Comparison of ENCODE assay signal across 33 cellular contexts in genomic region chr15:92152983-92153382, GRCh38.
DNase-seq lines count a peak whose midpoint lies in the region; ATAC-seq and TF ChIP-seq lines count a peak whose summit lies in the region.
"Had no signal": no experiment of that assay in that cellular context is flagged by ENCODE, and none has a peak within 500 bp of the region (broad histone marks: within the 10 kb centered on the region; RNA-seq: fewer than 3 reads in every experiment).

No MANE protein-coding gene starts in this region.

- no peak overlapping the region for H2BK120ac ChIP-seq in mesenchymal stem cell (ENCODE audit: low read depth, low read length)

- no peak overlapping the region for H3K14ac ChIP-seq in mesenchymal stem cell (ENCODE audit: low read length in 2 of 2)

- no peak overlapping the region for H2AK5ac ChIP-seq in mesenchymal stem cell (ENCODE audit: low read length, severe bottlenecking)

- H3K4me1 ChIP-seq in mesenchymal stem cell (ENCODE audit: control insufficient read depth, insufficient read depth, low read depth, low read length) = no peaks in the 10 kb centered on the region
- H3K4me1 ChIP-seq: BE2C, BLaER1 had no signal

- no peaks in the 10 kb centered on the region for H3K9me3 ChIP-seq in mesenchymal stem cell (ENCODE audit: control insufficient read depth, low read length)
- H3K9me3 ChIP-seq: A549; BE2C; BLaER1; BLaER1 treated with 17β-estradiol and CSF1 and Interleukin-3, amounts not matched to agents 10 nM and 100 nM; Caco-2 had no signal

- H2BK5ac ChIP-seq in mesenchymal stem cell (ENCODE audit: low read depth, low read length, poor library complexity, severe bottlenecking) = no peak overlapping the region

- H4K8ac ChIP-seq in mesenchymal stem cell (ENCODE audit: low read length) = no peak overlapping the region

- ATAC-seq in activated T-cell treated with anti-CD3 and anti-CD28 coated beads, Interleukin-2, amount 50 U/mL, for 72 hours (replicated peaks in 1 of 2) = peak; percentile 44 to 85
- peak; percentile 52 for ATAC-seq in activated T-helper 17 cell treated with anti-CD3 and anti-CD28 coated beads, Interleukin-2, amount 50 U/mL, for 72 hours (replicated peaks)
- ATAC-seq: A549; CD8-positive, alpha-beta T cell had no signal

- no peak overlapping the region for H3K4ac ChIP-seq in mesenchymal stem cell (ENCODE audit: low read depth in 1 of 2, low read length in 2 of 2)

- H3K4me1 Mint-ChIP-seq in activated T-cell treated with anti-CD3 and anti-CD28 coated beads, Interleukin-2, amount 50 U/mL, for 72 hours (ENCODE audit: low read depth) = peaks cover 3% of the 10 kb centered on the region
- H3K4me1 Mint-ChIP-seq in activated T-helper 17 cell treated with anti-CD3 and anti-CD28 coated beads, Interleukin-2, amount 50 U/mL, for 72 hours = peaks cover 5% of the 10 kb centered on the region
- H3K4me1 Mint-ChIP-seq in mesothelial cell of epicardium = peaks cover 55% of the 10 kb centered on the region
- H3K4me1 Mint-ChIP-seq: B cell, CD14-positive monocyte had no signal

- H2AFZ ChIP-seq in mesenchymal stem cell (ENCODE audit: low read depth, low read length) = no peak overlapping the region

- no peak overlapping the region for H3K18ac ChIP-seq in mesenchymal stem cell (ENCODE audit: low read depth in 1 of 2, low read length in 2 of 2)

- H3K4me3 Mint-ChIP-seq in activated T-cell treated with anti-CD3 and anti-CD28 coated beads, Interleukin-2, amount 50 U/mL, for 72 hours = no peak overlapping the region
- H3K4me3 Mint-ChIP-seq in activated T-helper 17 cell treated with anti-CD3 and anti-CD28 coated beads, Interleukin-2, amount 50 U/mL, for 72 hours = no peak overlapping the region
- H3K4me3 Mint-ChIP-seq in mesothelial cell of epicardium = no peak overlapping the region
- H3K4me3 Mint-ChIP-seq: B cell; CD14-positive monocyte; CD4-positive, alpha-beta memory T cell; CD4-positive, alpha-beta T cell; CD4-positive, CD25-positive, alpha-beta regulatory T cell; CD8-positive, alpha-beta memory T cell; CD8-positive, alpha-beta T cell had no signal

- no peak for DNase-seq in activated T-cell treated with anti-CD3 and anti-CD28 coated beads, Interleukin-2, amount 50 U/mL, for 72 hours
- no peak for DNase-seq in activated T-cell treated with anti-CD3 and anti-CD28 coated beads, Interleukin-2, amount 50 U/mL, for 48 hours
- DNase-seq in mesothelial cell of epicardium (ENCODE audit: low spot score in 2 of 2, unreplicated experiment in 2 of 2) (no peak), mesenchymal stem cell (no peak)
- DNase-seq in activated CD4-positive, alpha-beta T cell treated with anti-CD3 and anti-CD28 coated beads, Interleukin-2, amount 50 U/mL, for 1 hour = no peak
- DNase-seq: 8988T; ACHN; AML-193; BE2C; C1 segment of cervical spinal cord; Caco-2; Calu3; CD4-positive, alpha-beta memory T cell; CD4-positive, alpha-beta T cell; CD4-positive, CD25-positive, alpha-beta regulatory T cell; CD8-positive, alpha-beta memory T cell; CD8-positive, alpha-beta T cell; COR-L47; DMS 273 treated with DMSO at 0.1 percent for 48 hours; DMS153; DMS53; DMS79; DMS79 treated with DMSO at 0.1 percent for 48 hours; DND-41; EL had no signal

- no peak overlapping the region for H3K4me3 ChIP-seq in mesenchymal stem cell (ENCODE audit: insufficient read depth in 1 of 2, low read depth in 1 of 2, low read length in 2 of 2)
- H3K4me3 ChIP-seq: A549; BLaER1; BLaER1 treated with 17β-estradiol and CSF1 and Interleukin-3, amounts not matched to agents 10 nM and 100 nM had no signal

- H3K27me3 Mint-ChIP-seq in activated T-cell treated with anti-CD3 and anti-CD28 coated beads, Interleukin-2, amount 50 U/mL, for 72 hours (ENCODE audit: low read depth) = no peaks in the 10 kb centered on the region
- H3K27me3 Mint-ChIP-seq in activated T-helper 17 cell treated with anti-CD3 and anti-CD28 coated beads, Interleukin-2, amount 50 U/mL, for 72 hours = no peaks in the 10 kb centered on the region
- H3K27me3 Mint-ChIP-seq in mesothelial cell of epicardium (ENCODE audit: low read depth) = peaks cover 27% of the 10 kb centered on the region
- H3K27me3 Mint-ChIP-seq: B cell; CD4-positive, alpha-beta memory T cell; CD4-positive, alpha-beta T cell; CD4-positive, CD25-positive, alpha-beta regulatory T cell had no signal

- H3K4me2 ChIP-seq in mesenchymal stem cell (ENCODE audit: low read length, poor library complexity, severe bottlenecking) = no peak overlapping the region
- H3K4me2 ChIP-seq: A549; BLaER1; BLaER1 treated with 17β-estradiol and CSF1 and Interleukin-3, amounts not matched to agents 10 nM and 100 nM had no signal

- peaks cover 0 to 33% of the 10 kb centered on the region in 2 experiments for H3K36me3 ChIP-seq in mesenchymal stem cell (ENCODE audit: control insufficient read depth in 1 of 2, insufficient read depth in 2 of 2, low read depth in 1 of 2, low read length in 2 of 2)
- H3K36me3 ChIP-seq: BE2C, BLaER1 had no signal

- H3K27ac ChIP-seq in mesenchymal stem cell (ENCODE audit: low read length, poor library complexity, severe bottlenecking) = no peak overlapping the region
- H3K27ac ChIP-seq: 22Rv1; A549; BLaER1; BLaER1 treated with 17β-estradiol and CSF1 and Interleukin-3, amounts not matched to agents 10 nM and 100 nM; C4-2B had no signal

- no peak overlapping the region for H3K23ac ChIP-seq in mesenchymal stem cell (ENCODE audit: low read length in 2 of 2)

- no peak overlapping the region for H2BK15ac ChIP-seq in mesenchymal stem cell (ENCODE audit: low read depth, poor library complexity, severe bottlenecking)

- no peak overlapping the region for H2BK12ac ChIP-seq in mesenchymal stem cell (ENCODE audit: low read length in 2 of 2)

- H3K27me3 ChIP-seq in mesenchymal stem cell (ENCODE audit: control insufficient read depth in 1 of 2, insufficient read depth in 1 of 2, low read length in 2 of 2) = no peaks in the 10 kb centered on the region
- H3K27me3 ChIP-seq: BE2C; BLaER1; BLaER1 treated with 17β-estradiol and CSF1 and Interleukin-3, amounts not matched to agents 10 nM and 100 nM had no signal

- peak overlapping the region; percentile 3 for H3K27ac Mint-ChIP-seq in activated T-cell treated with anti-CD3 and anti-CD28 coated beads, Interleukin-2, amount 50 U/mL, for 72 hours
- no peak overlapping the region for H3K27ac Mint-ChIP-seq in activated T-helper 17 cell treated with anti-CD3 and anti-CD28 coated beads, Interleukin-2, amount 50 U/mL, for 72 hours
- H3K27ac Mint-ChIP-seq in mesothelial cell of epicardium = peak overlapping the region; percentile 19
- H3K27ac Mint-ChIP-seq: B cell; CD4-positive, alpha-beta T cell; CD4-positive, CD25-positive, alpha-beta regulatory T cell; CD8-positive, alpha-beta T cell had no signal

- TF ChIP-seq CTCF in mesothelial cell of epicardium (IDR thresholded peaks at IDR 0.05; ENCODE audit: unreplicated experiment) = no peak

- WGBS in mesenchymal stem cell = no CpG with 5 or more reads among the region's 1 CpG

- peaks cover 0 to 1% of the 10 kb centered on the region in 2 donors for H3K36me3 Mint-ChIP-seq in activated T-cell treated with anti-CD3 and anti-CD28 coated beads, Interleukin-2, amount 50 U/mL, for 72 hours (ENCODE audit: insufficient read depth in 2 of 2)
- peaks cover 88% of the 10 kb centered on the region for H3K36me3 Mint-ChIP-seq in activated T-helper 17 cell treated with anti-CD3 and anti-CD28 coated beads, Interleukin-2, amount 50 U/mL, for 72 hours (ENCODE audit: low read depth)
- no peaks in the 10 kb centered on the region for H3K36me3 Mint-ChIP-seq in mesothelial cell of epicardium

- H3K79me1 ChIP-seq in mesenchymal stem cell (replicated peaks; ENCODE audit: low read length, poor library complexity, severe bottlenecking) = no peaks in the 10 kb centered on the region

- H3K9ac ChIP-seq in mesenchymal stem cell (ENCODE audit: low read length) = no peak overlapping the region
- H3K9ac ChIP-seq: BLaER1; BLaER1 treated with 17β-estradiol and CSF1 and Interleukin-3, amounts not matched to agents 10 nM and 100 nM had no signal

- no peaks in the 10 kb centered on the region for H3K9me3 Mint-ChIP-seq in activated T-cell treated with anti-CD3 and anti-CD28 coated beads, Interleukin-2, amount 50 U/mL, for 72 hours
- H3K9me3 Mint-ChIP-seq in activated T-helper 17 cell treated with anti-CD3 and anti-CD28 coated beads, Interleukin-2, amount 50 U/mL, for 72 hours = no peaks in the 10 kb centered on the region
- no peaks in the 10 kb centered on the region for H3K9me3 Mint-ChIP-seq in mesothelial cell of epicardium
- H3K9me3 Mint-ChIP-seq: CD14-positive monocyte; CD4-positive, alpha-beta T cell; CD4-positive, CD25-positive, alpha-beta regulatory T cell; CD8-positive, alpha-beta memory T cell; CD8-positive, alpha-beta T cell had no signal

- no peak overlapping the region for H4K91ac ChIP-seq in mesenchymal stem cell (ENCODE audit: low read length)
